In the genomic region with DNA sequence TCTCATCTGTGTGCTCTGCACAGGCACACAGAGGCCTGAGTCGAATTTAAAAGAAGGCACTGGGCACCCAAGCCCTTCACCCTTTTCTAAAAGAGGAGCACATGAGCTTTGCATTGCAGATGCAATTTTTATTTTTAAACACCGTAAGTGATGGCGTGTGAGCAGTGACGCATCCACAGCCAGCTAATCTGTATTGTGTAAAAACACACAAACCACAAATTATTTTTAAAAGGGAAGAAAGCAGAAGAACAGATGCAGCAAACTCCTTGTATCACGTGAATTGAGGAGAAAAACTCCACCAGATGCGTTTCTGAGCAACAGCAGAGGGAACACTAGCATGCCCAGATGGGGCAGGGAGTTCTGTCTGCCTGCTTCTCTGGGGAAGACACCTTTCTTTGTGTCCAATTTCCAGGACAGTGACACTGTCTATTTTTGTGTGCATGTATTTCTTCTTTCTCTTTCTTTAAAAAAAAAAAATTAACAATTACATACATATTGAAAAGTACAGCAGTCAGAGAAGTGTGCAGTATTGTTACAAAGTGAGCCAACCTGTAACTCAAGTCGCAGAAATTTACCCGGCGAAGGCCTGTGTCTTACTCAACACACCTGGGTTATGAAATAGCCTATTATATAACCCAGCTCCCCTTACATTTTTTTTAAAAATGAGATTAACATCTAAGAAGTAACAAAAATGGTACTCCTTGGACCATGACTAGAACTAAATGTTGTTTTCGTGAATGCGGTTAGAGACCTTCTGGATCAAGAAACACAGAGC, we compare ENCODE assay signal across 8 cellular contexts. TPM values are rescaled to one million over a fixed set of nuclear protein-coding genes. Genes with fewer than 3 reads are reported as not detected.
DNase-seq lines count a peak whose midpoint lies in the region; ATAC-seq and TF ChIP-seq lines count a peak whose summit lies in the region.
"Had no signal": no experiment of that assay in that cellular context is flagged by ENCODE, and none has a peak within 500 bp of the region (broad histone marks: within the 10 kb centered on the region; RNA-seq: fewer than 3 reads in every experiment).

No MANE protein-coding gene starts in this region.

- peaks cover 0 to 1% (median 0%) of the 10 kb centered on the region in 4 donors for H3K4me1 ChIP-seq in tibial nerve

- H3K9me3 ChIP-seq in tibial nerve, result no peaks in the 10 kb centered on the region
- H3K9me3 ChIP-seq: tibial artery had no signal

- peak; percentile 85 to 87 for TF ChIP-seq EP300 in tibial nerve (IDR thresholded peaks at IDR 0.05)

- H3K27me3 ChIP-seq in tibial nerve, result no peaks in the 10 kb centered on the region
- H3K27me3 ChIP-seq: tibial artery had no signal

- no peak overlapping the region for H3K27ac ChIP-seq in tibial nerve
- H3K27ac ChIP-seq: tibial artery had no signal

- DNase-seq in NCI-H2171 treated with DMSO at 0.1 percent for 48 hours (lab: John Stamatoyannopoulos, UW) (peak; percentile 94), fibroblast of the conjunctiva (ENCODE audit: low read depth) (peak; percentile 44), tibial nerve (ENCODE audit: low spot score in 2 of 2) (peak in 1 of 2 donors; percentile 24), dermis blood vessel endothelial cell (no peak), putamen (ENCODE audit: low spot score) (no peak)

- WGBS in tibial nerve, 2 donors, result 77% methylated on average over 11 of the region's 11 CpGs

- no peak overlapping the region for H3K4me3 ChIP-seq in tibial nerve
- H3K4me3 ChIP-seq: tibial artery had no signal

- H3K36me3 ChIP-seq in tibial nerve, result no peaks in the 10 kb centered on the region
- H3K36me3 ChIP-seq: tibial artery had no signal

- TF ChIP-seq POLR2A in tibial nerve (IDR thresholded peaks at IDR 0.05), result no peak

- ATAC-seq in GM21526 (IDR thresholded peaks at IDR 0.05; ENCODE audit: low FRiP score, unreplicated experiment), result peak; percentile 62
- no peak for ATAC-seq in GM18520 (IDR thresholded peaks at IDR 0.05; ENCODE audit: unreplicated experiment)

- TF ChIP-seq CTCF in tibial nerve (IDR thresholded peaks at IDR 0.05), result no peak

RNA-seq across cellular contexts. Expression of gene EEPD1, which starts 39.2 kb away (rescaled TPM):
- total RNA-seq in tibial nerve, result 10 to 100 TPM in 3 of 4 donors, 1 to 10 TPM in 1; 9.0 to 18.0 (median 16.5) TPM
- 1.3 and 5.1 TPM in 2 replicates for total RNA-seq in dermis blood vessel endothelial cell

Comparison
In these comparisons a context has a peak if more than half of its experiments do, and no peak if none do; other contexts are left out.
1. DNase-seq: peak in NCI-H2171 treated with DMSO at 0.1 percent for 48 hours (single experiment) and fibroblast of the conjunctiva (single experiment); none in dermis blood vessel endothelial cell (single experiment) and putamen (single experiment).